8 cellular contexts compared by ENCODE assay signal in genomic region chr17:21284319-21285163, GRCh38. TPM values are rescaled to one million over a fixed set of nuclear protein-coding genes. Genes with fewer than 3 reads are reported as not detected.
DNase-seq lines count a peak whose midpoint lies in the region; ATAC-seq lines count a peak whose summit lies in the region.

MAP2K3 (plus strand) TSS chr17:21284711; CDS start chr17:21284921, 210 bp downstream.

- H3K9ac ChIP-seq in endocrine pancreas (ENCODE audit: control insufficient read depth, insufficient read depth, low read length) (peak within 1 kb of the TSS; percentile 44), mesendoderm (ENCODE audit: low read length) (peak within 1 kb of the TSS; percentile 82)

- peaks cover 43% of the 10 kb centered on the region for H3K79me2 ChIP-seq in mesendoderm (ENCODE audit: control insufficient read depth, insufficient read depth, low read length)

- ATAC-seq in GM21360 (IDR thresholded peaks at IDR 0.05; ENCODE audit: unreplicated experiment): peak; percentile 72

- H2AK5ac ChIP-seq in mesendoderm (ENCODE audit: low read length): no peak within 1 kb of the TSS

- H3K4me2 ChIP-seq in mesendoderm (ENCODE audit: low read length): peak within 1 kb of the TSS; percentile 82

- H3K4me1 ChIP-seq in endocrine pancreas (ENCODE audit: control insufficient read depth, insufficient read depth, low read length) (no peaks in the 10 kb centered on the region), mesendoderm (ENCODE audit: control insufficient read depth, low read depth, low read length) (peaks cover 6% of the 10 kb centered on the region)

- no peak within 1 kb of the TSS for H2BK120ac ChIP-seq in mesendoderm (ENCODE audit: low read depth, low read length)

- H3K36me3 ChIP-seq in endocrine pancreas (ENCODE audit: control insufficient read depth, insufficient read depth, low read length): no peaks in the 10 kb centered on the region
- no peaks in the 10 kb centered on the region for H3K36me3 ChIP-seq in mesendoderm (ENCODE audit: control insufficient read depth, insufficient read depth, low read length)

- WGBS in mesendoderm (ENCODE audit: extremely low coverage, insufficient coverage, low lambda C conversion rate): no CpG with 5 or more reads among the region's 88 CpGs

- peak within 1 kb of the TSS; percentile 63 for H3K4ac ChIP-seq in mesendoderm (ENCODE audit: low read depth, low read length)

- no peak within 1 kb of the TSS for H3K27ac ChIP-seq in mesendoderm (ENCODE audit: low read depth, low read length)

- peak within 1 kb of the TSS; percentile 68 for H3K56ac ChIP-seq in mesendoderm (ENCODE audit: low read length)

- no peak within 1 kb of the TSS for H3K23ac ChIP-seq in mesendoderm (ENCODE audit: low read length)

- no peak within 1 kb of the TSS for H2BK15ac ChIP-seq in mesendoderm (replicated peaks; ENCODE audit: low read depth)

- H3K79me1 ChIP-seq in mesendoderm (ENCODE audit: low read length): peaks cover 32% of the 10 kb centered on the region

- no peaks in the 10 kb centered on the region for H3K9me3 ChIP-seq in endocrine pancreas (ENCODE audit: control insufficient read depth, low read length)

- H2BK5ac ChIP-seq in mesendoderm (ENCODE audit: low read length): no peak within 1 kb of the TSS

- peak within 1 kb of the TSS; percentile 41 for H3K18ac ChIP-seq in mesendoderm (ENCODE audit: low read length)

- peak; percentile 96 for DNase-seq in COLO668 (lab: John Stamatoyannopoulos, UW; ENCODE audit: unreplicated experiment)
- peak; percentile 99 for DNase-seq in HT1080 (ENCODE audit: low read depth)
- peak; percentile 99 for DNase-seq in NOMO-1 treated with dmso at 0.1 percent for 144 hours (lab: John Stamatoyannopoulos, UW; ENCODE audit: unreplicated experiment)
- peak; percentile 92 to 95 (median 93) for DNase-seq in activated CD8-positive, alpha-beta memory T cell treated with anti-CD3 and anti-CD28 coated beads for 48 hours (ENCODE audit: low read depth in 2 of 3, low spot score in 2 of 3)
- DNase-seq in mesendoderm: peak; percentile 99
- DNase-seq in stimulated activated CD8-positive, alpha-beta memory T cell treated with anti-CD3 and anti-CD28 coated beads, Interleukin-15, amount 100 ng/mL, for 1 hour (ENCODE audit: low read depth): peak; percentile 88

- H3K4me3 ChIP-seq in endocrine pancreas (ENCODE audit: control insufficient read depth, insufficient read depth, low read length) (peak within 1 kb of the TSS; percentile 68), mesendoderm (ENCODE audit: low read length) (peak within 1 kb of the TSS; percentile 73)

- no peak within 1 kb of the TSS for H4K8ac ChIP-seq in mesendoderm (ENCODE audit: low read depth, low read length)

- H4K5ac ChIP-seq in mesendoderm (ENCODE audit: low read length): no peak within 1 kb of the TSS

- H3K27me3 ChIP-seq in endocrine pancreas (ENCODE audit: control insufficient read depth, insufficient read depth, low read length) (no peaks in the 10 kb centered on the region), mesendoderm (ENCODE audit: insufficient read depth, low read length, poor library complexity) (no peaks in the 10 kb centered on the region)

RNA-seq across cellular contexts. Expression of gene MAP2K3, which starts in this region (rescaled TPM):
- 22.0 and 23.4 TPM in 2 replicates for total RNA-seq in HT1080 (2014; rRNA removed; shearing (Covaris generic))
- 76.5 and 89.7 TPM in 2 replicates for polyA plus RNA-seq in HT1080 (2015; cell fraction: cytosol; rRNA removed)
- polyA plus RNA-seq in HT1080 (2015; cell fraction: nucleus; rRNA removed): 50.3 and 60.2 TPM in 2 replicates
- polyA plus RNA-seq in mesendoderm (2013, experiment 1 of 2): 33.8 TPM
- 35.9 TPM for polyA plus RNA-seq in mesendoderm (2013, experiment 2 of 2)
